8 cellular contexts compared by ENCODE assay signal in genomic region chrX:50813843-50814661, GRCh38. TPM values are rescaled to one million over a fixed set of nuclear protein-coding genes. Genes with fewer than 3 reads are reported as not detected.
DNase-seq lines count a peak whose midpoint lies in the region; ATAC-seq, FAIRE-seq and TF ChIP-seq lines count a peak whose summit lies in the region.

A gene with protein sequence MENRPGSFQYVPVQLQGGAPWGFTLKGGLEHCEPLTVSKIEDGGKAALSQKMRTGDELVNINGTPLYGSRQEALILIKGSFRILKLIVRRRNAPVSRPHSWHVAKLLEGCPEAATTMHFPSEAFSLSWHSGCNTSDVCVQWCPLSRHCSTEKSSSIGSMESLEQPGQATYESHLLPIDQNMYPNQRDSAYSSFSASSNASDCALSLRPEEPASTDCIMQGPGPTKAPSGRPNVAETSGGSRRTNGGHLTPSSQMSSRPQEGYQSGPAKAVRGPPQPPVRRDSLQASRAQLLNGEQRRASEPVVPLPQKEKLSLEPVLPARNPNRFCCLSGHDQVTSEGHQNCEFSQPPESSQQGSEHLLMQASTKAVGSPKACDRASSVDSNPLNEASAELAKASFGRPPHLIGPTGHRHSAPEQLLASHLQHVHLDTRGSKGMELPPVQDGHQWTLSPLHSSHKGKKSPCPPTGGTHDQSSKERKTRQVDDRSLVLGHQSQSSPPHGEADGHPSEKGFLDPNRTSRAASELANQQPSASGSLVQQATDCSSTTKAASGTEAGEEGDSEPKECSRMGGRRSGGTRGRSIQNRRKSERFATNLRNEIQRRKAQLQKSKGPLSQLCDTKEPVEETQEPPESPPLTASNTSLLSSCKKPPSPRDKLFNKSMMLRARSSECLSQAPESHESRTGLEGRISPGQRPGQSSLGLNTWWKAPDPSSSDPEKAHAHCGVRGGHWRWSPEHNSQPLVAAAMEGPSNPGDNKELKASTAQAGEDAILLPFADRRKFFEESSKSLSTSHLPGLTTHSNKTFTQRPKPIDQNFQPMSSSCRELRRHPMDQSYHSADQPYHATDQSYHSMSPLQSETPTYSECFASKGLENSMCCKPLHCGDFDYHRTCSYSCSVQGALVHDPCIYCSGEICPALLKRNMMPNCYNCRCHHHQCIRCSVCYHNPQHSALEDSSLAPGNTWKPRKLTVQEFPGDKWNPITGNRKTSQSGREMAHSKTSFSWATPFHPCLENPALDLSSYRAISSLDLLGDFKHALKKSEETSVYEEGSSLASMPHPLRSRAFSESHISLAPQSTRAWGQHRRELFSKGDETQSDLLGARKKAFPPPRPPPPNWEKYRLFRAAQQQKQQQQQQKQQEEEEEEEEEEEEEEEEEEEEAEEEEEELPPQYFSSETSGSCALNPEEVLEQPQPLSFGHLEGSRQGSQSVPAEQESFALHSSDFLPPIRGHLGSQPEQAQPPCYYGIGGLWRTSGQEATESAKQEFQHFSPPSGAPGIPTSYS (N-terminal part only) (minus strand): TSS chrX:50814194. CDS start chrX:50814018, 176 bp downstream.

- peaks cover 39% of the 10 kb centered on the region for H3K27me3 Mint-ChIP-seq in activated naive CD8-positive, alpha-beta T cell treated with anti-CD3 and anti-CD28 coated beads, Interleukin-2, amount 50 U/mL, for 24 hours

- peak within 1 kb of the TSS; percentile 17 for H3K4me3 Mint-ChIP-seq in activated naive CD8-positive, alpha-beta T cell treated with anti-CD3 and anti-CD28 coated beads, Interleukin-2, amount 50 U/mL, for 24 hours

- H3K9me3 ChIP-seq in ES-I3 (ENCODE audit: control insufficient read depth, insufficient read depth, low read length): no peaks in the 10 kb centered on the region
- H3K9me3 ChIP-seq in right atrium auricular region: no peaks in the 10 kb centered on the region
- no peaks in the 10 kb centered on the region for H3K9me3 ChIP-seq in ovary

- TF ChIP-seq EP300 in ovary (IDR thresholded peaks at IDR 0.05): no peak

- no peaks in the 10 kb centered on the region for H3K27me3 ChIP-seq in right atrium auricular region
- no peaks in the 10 kb centered on the region for H3K27me3 ChIP-seq in ovary

- TF ChIP-seq POLR2A in ovary (IDR thresholded peaks at IDR 0.05) (no peak), GM12891 (IDR thresholded peaks at IDR 0.05; ENCODE audit: low read depth, low read length) (no peak)

- peaks cover 7% of the 10 kb centered on the region for H3K4me1 Mint-ChIP-seq in activated naive CD8-positive, alpha-beta T cell treated with anti-CD3 and anti-CD28 coated beads, Interleukin-2, amount 50 U/mL, for 24 hours

- FAIRE-seq in GM12891 (lab: Jason Lieb, UNC): no peak

- no peaks in the 10 kb centered on the region; the same call in 1 of the 2 replicates for H3K36me3 ChIP-seq in ES-I3 (ENCODE audit: insufficient read depth, low read length)
- H3K36me3 ChIP-seq in right atrium auricular region: no peaks in the 10 kb centered on the region
- no peaks in the 10 kb centered on the region for H3K36me3 ChIP-seq in ovary

- H3K27ac ChIP-seq in right atrium auricular region: peak within 1 kb of the TSS; percentile 58 to 63
- H3K27ac ChIP-seq in ovary: peak within 1 kb of the TSS in 1 of 2 donors; percentile 3

- no peaks in the 10 kb centered on the region for H3K9me3 Mint-ChIP-seq in activated naive CD8-positive, alpha-beta T cell treated with anti-CD3 and anti-CD28 coated beads, Interleukin-2, amount 50 U/mL, for 24 hours

- WGBS in ovary, 3 donors: 24 to 31% (median 27%) methylated on average over 45 to 47 of the region's 47 CpGs

- H3K9ac ChIP-seq in ES-I3 (ENCODE audit: low read depth, low read length): peak within 1 kb of the TSS; percentile 97

- intact Hi-C loops in ovary (cut with DNase I): no loop called here

- no peak within 1 kb of the TSS for H3K27ac Mint-ChIP-seq in activated naive CD8-positive, alpha-beta T cell treated with anti-CD3 and anti-CD28 coated beads, Interleukin-2, amount 50 U/mL, for 24 hours

- H3K4me3 ChIP-seq in right atrium auricular region (peak within 1 kb of the TSS; percentile 45 to 57), ovary (peak within 1 kb of the TSS; percentile 41)

- DNase-seq in activated naive CD8-positive, alpha-beta T cell treated with anti-CD3 and anti-CD28 coated beads, Interleukin-2, amount 50 U/mL, for 24 hours: no peak
- peak; percentile 59 for DNase-seq in right atrium auricular region (ENCODE audit: low spot score)
- DNase-seq in ovary: peak; percentile 24 to 56 (median 40)
- no peak for DNase-seq in NK-92 treated with Interleukin-12 subunit alpha and Interleukin-12 subunit beta, amount 100 ng/mL, for 24 hours (lab: John Stamatoyannopoulos, UW)
- no peak for DNase-seq in GM12891 (ENCODE audit: insufficient read length, low spot score)
- no peak for DNase-seq in activated gamma-delta T cell treated with Interleukin-2 at 50 U/mL for 16 hours

- no peaks in the 10 kb centered on the region for H3K36me3 Mint-ChIP-seq in activated naive CD8-positive, alpha-beta T cell treated with anti-CD3 and anti-CD28 coated beads, Interleukin-2, amount 50 U/mL, for 24 hours (ENCODE audit: low read depth)

- no peak for TF ChIP-seq CTCF in right atrium auricular region (IDR thresholded peaks at IDR 0.05)
- no peak for TF ChIP-seq CTCF in ovary (IDR thresholded peaks at IDR 0.05)

- H3K4me1 ChIP-seq in ES-I3 (ENCODE audit: insufficient read depth, low read length) (peaks cover 10% of the 10 kb centered on the region), right atrium auricular region (no peaks in the 10 kb centered on the region), ovary (ENCODE audit: insufficient read depth) (no peaks in the 10 kb centered on the region)

- ATAC-seq in activated naive CD8-positive, alpha-beta T cell treated with anti-CD3 and anti-CD28 coated beads, Interleukin-2, amount 50 U/mL, for 24 hours: no peak
- no peak for ATAC-seq in GM21360 (IDR thresholded peaks at IDR 0.05; ENCODE audit: unreplicated experiment)

TF ChIP-seq in GM12891, 5 proteins besides CTCF, POLR2A, EP300 and RAD21:
- no peak for TF ChIP-seq POU2F2 (IDR thresholded peaks at IDR 0.05; ENCODE audit: low read depth, low read length)
- no peak for TF ChIP-seq PAX5 (IDR thresholded peaks at IDR 0.05; ENCODE audit: insufficient read depth, low read length, severe bottlenecking)
- TF ChIP-seq POLR2AphosphoS5 (IDR thresholded peaks at IDR 0.05; ENCODE audit: low read depth, low read length): no peak
- no peak for TF ChIP-seq SPI1 (IDR thresholded peaks at IDR 0.05; ENCODE audit: low read depth, low read length)
- TF ChIP-seq TAF1 (IDR thresholded peaks at IDR 0.05; ENCODE audit: low read depth, low read length): no peak

RNA-seq across cellular contexts. Expression of the gene that starts here (rescaled TPM):
- total RNA-seq in right atrium auricular region (10 to 100 TPM in 1 of 2 donors, 1 to 10 TPM in 1; 9.2 to 13.6 TPM), ovary (1 to 10 TPM; 1.7 to 7.2 (median 3.1) TPM)
- 1 to 10 TPM; 2.8 to 4.9 TPM for polyA plus RNA-seq in ovary
- 0.04 TPM for polyA plus RNA-seq in GM12891 (2012; ENCODE audit: low read depth, missing spikeins)

Comparison
In these comparisons a context has a peak if more than half of its experiments do, and no peak if none do; other contexts are left out.
1. DNase-seq: peak in right atrium auricular region (single experiment) and ovary (5 of 5); none in activated naive CD8-positive, alpha-beta T cell treated with anti-CD3 and anti-CD28 coated beads, Interleukin-2, amount 50 U/mL, for 24 hours (single experiment), NK-92 treated with Interleukin-12 subunit alpha and Interleukin-12 subunit beta, amount 100 ng/mL, for 24 hours (single experiment), GM12891 (single experiment) and activated gamma-delta T cell treated with Interleukin-2 at 50 U/mL for 16 hours (single experiment).